Comparison of ENCODE assay signal across 9 cellular contexts in genomic region chr1:38138498-38139233, GRCh38.
DNase-seq lines count a peak whose midpoint lies in the region; ATAC-seq, FAIRE-seq and TF ChIP-seq lines count a peak whose summit lies in the region.
"Had no signal": no experiment of that assay in that cellular context is flagged by ENCODE, and none has a peak within 500 bp of the region (broad histone marks: within the 10 kb centered on the region; RNA-seq: fewer than 3 reads in every experiment).

No MANE protein-coding gene starts in this region.

- no peak overlapping the region for H3K9ac ChIP-seq in HCT116 (ENCODE audit: low read length)
- peak overlapping the region; percentile 15 for H3K9ac ChIP-seq in skeletal muscle satellite cell (ENCODE audit: low read depth, low read length)

- H3K4me2 ChIP-seq in HCT116 (ENCODE audit: low read length) (peak overlapping the region; percentile 56), skeletal muscle satellite cell (ENCODE audit: low read length) (peak overlapping the region; percentile 57)

- peaks cover 8 to 13% of the 10 kb centered on the region in 2 experiments for H3K4me1 ChIP-seq in HCT116 (ENCODE audit: control insufficient read depth in 1 of 2, insufficient read depth in 2 of 2, low read length in 2 of 2)
- peaks cover 25% of the 10 kb centered on the region for H3K4me1 ChIP-seq in skeletal muscle satellite cell (ENCODE audit: control insufficient read depth, insufficient read depth, low read length)
- no peaks in the 10 kb centered on the region for H3K4me1 ChIP-seq in small intestine (ENCODE audit: control insufficient read depth in 2 of 2, insufficient read depth in 1 of 2, low read depth in 1 of 2, low read length in 1 of 2)

- DNase-seq in HCT116 (ENCODE audit: low read depth, low spot score) (peak; percentile 43), anterior cingulate cortex (lab: John Stamatoyannopoulos, UW) (peak in 45 of 58 donors; percentile 8 to 78 (median 40)), hepatic stellate cell (ENCODE audit: low spot score) (peak; percentile 89), NCI-H2107 (lab: John Stamatoyannopoulos, UW) (no peak), small intestine (no peak)
- DNase-seq: activated naive CD8-positive, alpha-beta T cell treated with anti-CD3 and anti-CD28 coated beads, Interleukin-2, amount 10 ng/mL, durations not matched to agents 7 days and 5 days had no signal

- RAD21 ChIA-PET in HCT116 (lab: Charles Lee; ENCODE audit: low non-redundant PET in 1 of 2, low total read pairs in 2 of 2, uncharacterized antibody in 2 of 2, unreplicated experiment in 2 of 2) = no interaction called here

- H4K20me1 ChIP-seq in HCT116 (ENCODE audit: insufficient read depth) = no peaks in the 10 kb centered on the region

- H3K4me3 ChIP-seq in HCT116 (replicated peaks in 1 of 2; ENCODE audit: low read depth in 1 of 2, low read length in 2 of 2) (no peak overlapping the region), skeletal muscle satellite cell (ENCODE audit: low read length) (peak overlapping the region; percentile 4), small intestine (ENCODE audit: low read depth in 1 of 2, low read length in 2 of 2) (no peak overlapping the region)

- no peaks in the 10 kb centered on the region for H3K9me2 ChIP-seq in HCT116 (ENCODE audit: insufficient read depth)

- BruUV-seq in HCT116 (replicated peaks; lab: Mats Ljungman, UMichigan) = no TSS peak

- peaks cover 29% of the 10 kb centered on the region; the same call in 1 of the 2 replicates for H3K27me3 ChIP-seq in HCT116 (ENCODE audit: insufficient read depth, low read length)
- peaks cover 26% of the 10 kb centered on the region for H3K27me3 ChIP-seq in skeletal muscle satellite cell (ENCODE audit: control insufficient read depth, insufficient read depth, low read length)
- H3K27me3 ChIP-seq in small intestine (ENCODE audit: control insufficient read depth in 2 of 2, insufficient read depth in 2 of 2, low read length in 2 of 2) = peaks cover 13% of the 10 kb centered on the region in 2 donors

- H2AFZ ChIP-seq in HCT116 (ENCODE audit: low read depth, low read length, poor library complexity, severe bottlenecking) = no peak overlapping the region

- TF ChIP-seq RAD21 in HCT116 (IDR thresholded peaks at IDR 0.05; ENCODE audit: low read depth) = no peak

- H3K9me3 ChIP-seq in HCT116 (ENCODE audit: control insufficient read depth in 1 of 2, insufficient read depth in 1 of 2, low read depth in 1 of 2, low read length in 2 of 2) (no peaks in the 10 kb centered on the region), skeletal muscle satellite cell (replicated peaks; ENCODE audit: low read length) (no peaks in the 10 kb centered on the region), small intestine (ENCODE audit: control insufficient read depth, low read depth) (no peaks in the 10 kb centered on the region)

- CTCF ChIA-PET in HCT116 (lab: Charles Lee) = no interaction called here

- intact Hi-C loops in HCT116 (cut with micrococcal nuclease) = no loop called here

- no peak for TF ChIP-seq CTCF in HCT116 (IDR thresholded peaks at IDR 0.05 in 2 of 3, conservative IDR thresholded peaks at IDR 0.05 in 1 of 3; ENCODE audit: borderline replicate concordance in 1 of 3, insufficient read depth in 1 of 3, low read depth in 2 of 3, low read length in 2 of 3)

- H3K79me2 ChIP-seq in HCT116 (ENCODE audit: insufficient read depth, low read length) = no peaks in the 10 kb centered on the region

- ATAC-seq in HCT116 (peak; percentile 87), GM19397 (IDR thresholded peaks at IDR 0.05; ENCODE audit: unreplicated experiment) (no peak), GM18519 (IDR thresholded peaks at IDR 0.05; ENCODE audit: low FRiP score, unreplicated experiment) (no peak)

- H3K27ac ChIP-seq in HCT116 (ENCODE audit: low read depth, low read length) (no peak overlapping the region), small intestine (ENCODE audit: low read depth in 1 of 2, low read length in 1 of 2) (no peak overlapping the region)

- no peak for TF ChIP-seq POLR2A in HCT116 (IDR thresholded peaks at IDR 0.05; ENCODE audit: borderline replicate concordance, extremely low read depth, insufficient read depth, insufficient read length)

- 16 to 33% (median 33%) methylated on average over 6 of the region's 6 CpGs for WGBS in small intestine, 3 donors

- FAIRE-seq in small intestine (lab: Jason Lieb, UNC) = no peak

- H3K36me3 ChIP-seq in HCT116 (ENCODE audit: control insufficient read depth in 1 of 2, insufficient read depth in 2 of 2, low read length in 2 of 2) (no peaks in the 10 kb centered on the region), skeletal muscle satellite cell (ENCODE audit: insufficient read depth, low read length) (no peaks in the 10 kb centered on the region), small intestine (ENCODE audit: control insufficient read depth in 2 of 2, insufficient read depth in 2 of 2, low read length in 2 of 2) (no peaks in the 10 kb centered on the region)

- POLR2A ChIA-PET in HCT116 (lab: Charles Lee) = no interaction called here

TF ChIP-seq in HCT116, 20 proteins besides CTCF, POLR2A, EP300 and RAD21 (continues in another document):
- TF ChIP-seq JUND (IDR thresholded peaks at IDR 0.05) (no peak), SP1 (IDR thresholded peaks at IDR 0.05; ENCODE audit: low read depth) (peak; percentile 32; the same call in 1 of the 2 replicates), REST (IDR thresholded peaks at IDR 0.05; ENCODE audit: low read depth) (no peak), EZH2 (IDR thresholded peaks at IDR 0.05) (no peak), CEBPB (IDR thresholded peaks at IDR 0.05; ENCODE audit: low read depth) (no peak), SIN3A (IDR thresholded peaks at IDR 0.05; ENCODE audit: low read depth) (no peak), POLR2AphosphoS5 (IDR thresholded peaks at IDR 0.05; ENCODE audit: low read depth, low read length) (no peak), ZFX (IDR thresholded peaks at IDR 0.05) (no peak), SRF (IDR thresholded peaks at IDR 0.05; ENCODE audit: low read depth) (no peak), ELF1 (IDR thresholded peaks at IDR 0.05; ENCODE audit: borderline replicate concordance, low read depth) (no peak), EGR1 (IDR thresholded peaks at IDR 0.05; ENCODE audit: low read depth) (no peak), ZNF274 (IDR thresholded peaks at IDR 0.05; ENCODE audit: low read depth, low read length) (no peak), TCF7L2 (IDR thresholded peaks at IDR 0.05; ENCODE audit: borderline replicate concordance, extremely low read depth, insufficient read depth, insufficient read length) (no peak), EZH2phosphoT487 (IDR thresholded peaks at IDR 0.05; ENCODE audit: borderline replicate concordance) (no peak), YY1 (IDR thresholded peaks at IDR 0.05; ENCODE audit: extremely low read depth, insufficient replicate concordance, low read depth, low read length) (no peak), CBX3 (IDR thresholded peaks at IDR 0.05; ENCODE audit: low read depth) (peak; percentile 52)
- TF ChIP-seq, protein P1, sequence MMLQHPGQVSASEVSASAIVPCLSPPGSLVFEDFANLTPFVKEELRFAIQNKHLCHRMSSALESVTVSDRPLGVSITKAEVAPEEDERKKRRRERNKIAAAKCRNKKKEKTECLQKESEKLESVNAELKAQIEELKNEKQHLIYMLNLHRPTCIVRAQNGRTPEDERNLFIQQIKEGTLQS (IDR thresholded peaks at IDR 0.05) = no peak
- TF ChIP-seq, protein P2, sequence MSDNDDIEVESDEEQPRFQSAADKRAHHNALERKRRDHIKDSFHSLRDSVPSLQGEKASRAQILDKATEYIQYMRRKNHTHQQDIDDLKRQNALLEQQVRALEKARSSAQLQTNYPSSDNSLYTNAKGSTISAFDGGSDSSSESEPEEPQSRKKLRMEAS (IDR thresholded peaks at IDR 0.05) = peak; percentile 55; the same call in 1 of the 2 replicates
- TF ChIP-seq, protein P3, sequence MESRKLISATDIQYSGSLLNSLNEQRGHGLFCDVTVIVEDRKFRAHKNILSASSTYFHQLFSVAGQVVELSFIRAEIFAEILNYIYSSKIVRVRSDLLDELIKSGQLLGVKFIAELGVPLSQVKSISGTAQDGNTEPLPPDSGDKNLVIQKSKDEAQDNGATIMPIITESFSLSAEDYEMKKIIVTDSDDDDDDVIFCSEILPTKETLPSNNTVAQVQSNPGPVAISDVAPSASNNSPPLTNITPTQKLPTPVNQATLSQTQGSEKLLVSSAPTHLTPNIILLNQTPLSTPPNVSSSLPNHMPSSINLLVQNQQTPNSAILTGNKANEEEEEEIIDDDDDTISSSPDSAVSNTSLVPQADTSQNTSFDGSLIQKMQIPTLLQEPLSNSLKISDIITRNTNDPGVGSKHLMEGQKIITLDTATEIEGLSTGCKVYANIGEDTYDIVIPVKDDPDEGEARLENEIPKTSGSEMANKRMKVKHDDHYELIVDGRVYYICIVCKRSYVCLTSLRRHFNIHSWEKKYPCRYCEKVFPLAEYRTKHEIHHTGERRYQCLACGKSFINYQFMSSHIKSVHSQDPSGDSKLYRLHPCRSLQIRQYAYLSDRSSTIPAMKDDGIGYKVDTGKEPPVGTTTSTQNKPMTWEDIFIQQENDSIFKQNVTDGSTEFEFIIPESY (IDR thresholded peaks at IDR 0.05; ENCODE audit: extremely low read depth, insufficient replicate concordance, low read length) = no peak

Comparison
In these comparisons a context has a peak if more than half of its experiments do, and no peak if none do; other contexts are left out.
1. DNase-seq: peak in HCT116 (single experiment), anterior cingulate cortex (45 of 58) and hepatic stellate cell (single experiment); none in NCI-H2107 (single experiment) and small intestine (single experiment).